ENCODE assay signal across 31 cellular contexts in the genomic region with DNA sequence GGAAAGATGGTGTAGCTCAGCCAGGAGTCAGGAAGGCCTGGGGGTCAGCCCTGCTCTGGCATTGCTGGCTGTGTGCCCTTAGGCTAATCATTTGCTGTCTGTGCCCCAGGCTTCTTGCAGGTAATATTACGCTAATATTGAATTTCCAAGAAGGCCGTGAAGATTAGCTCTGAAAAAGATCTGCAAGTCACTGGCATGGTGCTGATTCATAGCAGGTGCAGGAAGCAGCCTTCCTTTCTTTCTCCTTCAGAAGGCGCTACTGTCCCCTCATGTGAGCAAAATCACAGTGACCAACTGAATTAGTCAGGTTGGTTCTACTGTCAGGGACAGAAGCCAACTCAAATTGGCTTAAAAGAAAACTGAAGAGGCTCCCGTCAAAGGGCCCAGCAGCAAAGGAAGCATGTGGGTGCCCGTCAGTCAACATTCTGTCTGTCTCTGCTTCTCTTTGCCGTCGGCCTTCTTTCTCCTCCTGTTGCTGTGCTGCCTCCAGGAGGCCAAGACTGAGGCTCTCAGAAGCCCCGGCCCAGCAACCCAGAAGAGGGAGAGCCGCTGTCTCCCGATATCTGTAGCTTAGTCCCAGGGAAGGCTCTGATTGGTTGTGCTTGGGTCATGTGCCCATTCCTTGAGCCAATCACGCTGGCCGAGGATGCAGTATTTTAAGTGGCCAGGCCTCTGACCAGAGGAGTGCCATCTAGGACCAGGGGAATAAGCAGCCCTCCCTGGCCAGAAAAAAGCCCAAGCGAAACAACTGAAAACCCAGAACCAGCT.
DNase-seq lines count a peak whose midpoint lies in the region; ATAC-seq, FAIRE-seq and TF ChIP-seq lines count a peak whose summit lies in the region.
"Had no signal": no experiment of that assay in that cellular context is flagged by ENCODE, and none has a peak within 500 bp of the region (broad histone marks: within the 10 kb centered on the region; RNA-seq: fewer than 3 reads in every experiment).

No MANE protein-coding gene starts in this region.

- ATAC-seq in HG03354 (IDR thresholded peaks at IDR 0.05; ENCODE audit: poor library complexity, severe bottlenecking, unreplicated experiment), result no peak
- ATAC-seq: natural killer cell treated with Interleukin-12 subunit alpha and Interleukin-12 subunit beta and Interleukin-15 and Interleukin-18, amount 100 ng/mL, for 72 hours; stimulated activated memory B cell treated with anti-CD40 and anti-IgM and Interleukin-4, amounts not matched to agents 10 μg/mL and 1 μg/mL and 100 μg/mL, for 72 hours had no signal

- peaks cover 53% of the 10 kb centered on the region for H3K4me1 ChIP-seq in BLaER1
- H3K4me1 ChIP-seq in kidney (ENCODE audit: control insufficient read depth in 1 of 2, insufficient read depth in 1 of 2, low read depth in 1 of 2, low read length in 2 of 2), result no peaks in the 10 kb centered on the region

- H3K36me3 ChIP-seq in BLaER1, result no peaks in the 10 kb centered on the region
- H3K36me3 ChIP-seq in kidney (ENCODE audit: control insufficient read depth in 1 of 2, insufficient read depth in 2 of 2, low read length in 2 of 2), result no peaks in the 10 kb centered on the region
- H3K36me3 ChIP-seq: brain microvascular endothelial cell, esophagus muscularis mucosa, upper lobe of left lung had no signal

- peak; percentile 6 for DNase-seq in NCI-H1092 treated with DMSO at 0.1 percent for 48 hours (lab: John Stamatoyannopoulos, UW)
- DNase-seq in NCI-H1092 (lab: John Stamatoyannopoulos, UW), result no peak
- peak; percentile 10 for DNase-seq in OCI-M1 (lab: John Stamatoyannopoulos, UW)
- DNase-seq in kidney, result peak; percentile 37
- no peak for DNase-seq in NCI-H1694 treated with DMSO at 0.1 percent for 48 hours (lab: John Stamatoyannopoulos, UW)
- DNase-seq in SW 1271 (lab: John Stamatoyannopoulos, UW), result no peak
- DNase-seq: activated CD4-positive, alpha-beta memory T cell treated with anti-CD3 and anti-CD28 coated beads, Interleukin-2, amount 10 ng/mL, durations not matched to agents 7 days and 5 days; activated CD8-positive, alpha-beta memory T cell treated with anti-CD3 and anti-CD28 coated beads, Interleukin-2, amount 50 U/mL, for 48 hours; activated naive CD4-positive, alpha-beta T cell treated with anti-CD3 and anti-CD28 coated beads, Interleukin-2, amount 10 ng/mL, durations not matched to agents 7 days and 5 days; brain microvascular endothelial cell; DMS79 treated with DMSO at 0.1 percent for 48 hours; foreskin fibroblast; GDM1; GOT3; Kasumi-1; NCI-H1694; NCI-H2171; NCI-H510A treated with DMSO at 0.1 percent for 48 hours; T-helper 2 cell; upper lobe of left lung had no signal

- intact Hi-C loops in kidney (cut with DNase I), result no loop called here

- H3K4me3 ChIP-seq in BLaER1 (no peak overlapping the region), kidney (ENCODE audit: low read length in 2 of 2) (no peak overlapping the region)
- H3K4me3 ChIP-seq: esophagus muscularis mucosa, lung, SK-N-MC, skin epidermis, upper lobe of left lung had no signal

- H4K20me1 ChIP-seq in BLaER1, result no peaks in the 10 kb centered on the region

- H3K27ac ChIP-seq in BLaER1 (no peak overlapping the region), kidney (ENCODE audit: low read depth in 2 of 2, low read length in 2 of 2) (no peak overlapping the region)
- H3K27ac ChIP-seq: 22Rv1, brain microvascular endothelial cell, HL-60, SK-N-MC, skin epidermis, upper lobe of left lung had no signal

- no peaks in the 10 kb centered on the region for H3K27me3 ChIP-seq in BLaER1
- H3K27me3 ChIP-seq: esophagus muscularis mucosa, upper lobe of left lung had no signal

- no peak for FAIRE-seq in kidney (lab: Jason Lieb, UNC)
- FAIRE-seq: endometrium had no signal

- TF ChIP-seq CTCF in kidney (IDR thresholded peaks at IDR 0.05; ENCODE audit: borderline replicate concordance, extremely low read depth, insufficient read depth), result no peak

- H3K9ac ChIP-seq in BLaER1 (no peak overlapping the region), kidney (ENCODE audit: low read length in 2 of 2) (no peak overlapping the region)

- peak overlapping the region; percentile 75 for H3K4me2 ChIP-seq in BLaER1

- H3K9me3 ChIP-seq in BLaER1 (no peaks in the 10 kb centered on the region), kidney (ENCODE audit: control insufficient read depth in 1 of 2, low read length in 2 of 2) (no peaks in the 10 kb centered on the region)
- H3K9me3 ChIP-seq: esophagus muscularis mucosa, upper lobe of left lung had no signal

Comparison
In these comparisons a context has a peak if more than half of its experiments do, and no peak if none do; other contexts are left out.
1. DNase-seq: peak in NCI-H1092 treated with DMSO at 0.1 percent for 48 hours (single experiment), OCI-M1 (single experiment) and kidney (single experiment); none in NCI-H1092 (single experiment), NCI-H1694 treated with DMSO at 0.1 percent for 48 hours (single experiment) and SW 1271 (0 of 2).